ENCODE assay signal across 2 cellular contexts in the genomic region with DNA sequence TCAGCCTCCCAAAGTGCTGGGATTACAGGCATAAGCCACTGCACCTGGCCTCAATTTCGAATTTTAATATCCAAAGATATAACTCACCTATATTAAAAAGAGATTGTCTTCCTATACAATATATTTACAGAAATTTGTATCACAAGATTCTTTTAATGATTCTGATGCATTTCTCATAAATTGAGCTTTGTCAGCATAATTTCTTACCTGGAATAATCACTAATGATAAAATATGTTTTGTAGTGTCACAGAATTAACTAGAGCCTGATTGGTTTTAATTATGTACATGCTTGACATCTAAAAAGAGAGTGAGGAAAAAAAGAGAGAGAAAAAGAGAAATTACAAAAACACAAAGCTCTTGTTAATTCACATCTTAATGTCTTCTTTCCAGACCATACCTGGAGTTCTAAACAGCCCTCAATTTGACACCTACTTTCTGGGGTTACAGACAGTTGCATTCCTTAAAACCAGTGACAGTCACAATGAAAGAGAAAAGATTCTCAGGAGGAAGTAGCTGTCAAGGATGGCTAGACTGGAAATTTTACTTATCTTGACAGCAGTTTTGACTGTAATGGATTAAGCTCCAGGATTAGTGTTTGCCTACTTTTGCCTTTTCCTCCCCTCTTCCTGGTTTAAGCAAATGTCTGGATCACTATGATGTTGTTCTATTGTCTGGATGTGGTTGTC.
TF ChIP-seq lines count a peak whose summit lies in the region.

No MANE protein-coding gene starts in this region.

TF ChIP-seq in HepG2, 621 proteins besides CTCF, POLR2A, EP300 and RAD21 (continued from another document):
- TF ChIP-seq, protein P1, sequence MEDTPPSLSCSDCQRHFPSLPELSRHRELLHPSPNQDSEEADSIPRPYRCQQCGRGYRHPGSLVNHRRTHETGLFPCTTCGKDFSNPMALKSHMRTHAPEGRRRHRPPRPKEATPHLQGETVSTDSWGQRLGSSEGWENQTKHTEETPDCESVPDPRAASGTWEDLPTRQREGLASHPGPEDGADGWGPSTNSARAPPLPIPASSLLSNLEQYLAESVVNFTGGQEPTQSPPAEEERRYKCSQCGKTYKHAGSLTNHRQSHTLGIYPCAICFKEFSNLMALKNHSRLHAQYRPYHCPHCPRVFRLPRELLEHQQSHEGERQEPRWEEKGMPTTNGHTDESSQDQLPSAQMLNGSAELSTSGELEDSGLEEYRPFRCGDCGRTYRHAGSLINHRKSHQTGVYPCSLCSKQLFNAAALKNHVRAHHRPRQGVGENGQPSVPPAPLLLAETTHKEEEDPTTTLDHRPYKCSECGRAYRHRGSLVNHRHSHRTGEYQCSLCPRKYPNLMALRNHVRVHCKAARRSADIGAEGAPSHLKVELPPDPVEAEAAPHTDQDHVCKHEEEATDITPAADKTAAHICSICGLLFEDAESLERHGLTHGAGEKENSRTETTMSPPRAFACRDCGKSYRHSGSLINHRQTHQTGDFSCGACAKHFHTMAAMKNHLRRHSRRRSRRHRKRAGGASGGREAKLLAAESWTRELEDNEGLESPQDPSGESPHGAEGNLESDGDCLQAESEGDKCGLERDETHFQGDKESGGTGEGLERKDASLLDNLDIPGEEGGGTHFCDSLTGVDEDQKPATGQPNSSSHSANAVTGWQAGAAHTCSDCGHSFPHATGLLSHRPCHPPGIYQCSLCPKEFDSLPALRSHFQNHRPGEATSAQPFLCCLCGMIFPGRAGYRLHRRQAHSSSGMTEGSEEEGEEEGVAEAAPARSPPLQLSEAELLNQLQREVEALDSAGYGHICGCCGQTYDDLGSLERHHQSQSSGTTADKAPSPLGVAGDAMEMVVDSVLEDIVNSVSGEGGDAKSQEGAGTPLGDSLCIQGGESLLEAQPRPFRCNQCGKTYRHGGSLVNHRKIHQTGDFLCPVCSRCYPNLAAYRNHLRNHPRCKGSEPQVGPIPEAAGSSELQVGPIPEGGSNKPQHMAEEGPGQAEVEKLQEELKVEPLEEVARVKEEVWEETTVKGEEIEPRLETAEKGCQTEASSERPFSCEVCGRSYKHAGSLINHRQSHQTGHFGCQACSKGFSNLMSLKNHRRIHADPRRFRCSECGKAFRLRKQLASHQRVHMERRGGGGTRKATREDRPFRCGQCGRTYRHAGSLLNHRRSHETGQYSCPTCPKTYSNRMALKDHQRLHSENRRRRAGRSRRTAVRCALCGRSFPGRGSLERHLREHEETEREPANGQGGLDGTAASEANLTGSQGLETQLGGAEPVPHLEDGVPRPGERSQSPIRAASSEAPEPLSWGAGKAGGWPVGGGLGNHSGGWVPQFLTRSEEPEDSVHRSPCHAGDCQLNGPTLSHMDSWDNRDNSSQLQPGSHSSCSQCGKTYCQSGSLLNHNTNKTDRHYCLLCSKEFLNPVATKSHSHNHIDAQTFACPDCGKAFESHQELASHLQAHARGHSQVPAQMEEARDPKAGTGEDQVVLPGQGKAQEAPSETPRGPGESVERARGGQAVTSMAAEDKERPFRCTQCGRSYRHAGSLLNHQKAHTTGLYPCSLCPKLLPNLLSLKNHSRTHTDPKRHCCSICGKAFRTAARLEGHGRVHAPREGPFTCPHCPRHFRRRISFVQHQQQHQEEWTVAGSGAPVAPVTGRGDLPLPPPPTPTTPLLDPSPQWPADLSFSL (CRISPR knock-in tag; IDR thresholded peaks at IDR 0.05) = no peak
- TF ChIP-seq ZNF746 (CRISPR knock-in tag; IDR thresholded peaks at IDR 0.05) = no peak
- TF ChIP-seq, protein P2, sequence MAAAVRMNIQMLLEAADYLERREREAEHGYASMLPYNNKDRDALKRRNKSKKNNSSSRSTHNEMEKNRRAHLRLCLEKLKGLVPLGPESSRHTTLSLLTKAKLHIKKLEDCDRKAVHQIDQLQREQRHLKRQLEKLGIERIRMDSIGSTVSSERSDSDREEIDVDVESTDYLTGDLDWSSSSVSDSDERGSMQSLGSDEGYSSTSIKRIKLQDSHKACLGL (CRISPR knock-in tag; IDR thresholded peaks at IDR 0.05) = no peak
- TF ChIP-seq, protein P3, sequence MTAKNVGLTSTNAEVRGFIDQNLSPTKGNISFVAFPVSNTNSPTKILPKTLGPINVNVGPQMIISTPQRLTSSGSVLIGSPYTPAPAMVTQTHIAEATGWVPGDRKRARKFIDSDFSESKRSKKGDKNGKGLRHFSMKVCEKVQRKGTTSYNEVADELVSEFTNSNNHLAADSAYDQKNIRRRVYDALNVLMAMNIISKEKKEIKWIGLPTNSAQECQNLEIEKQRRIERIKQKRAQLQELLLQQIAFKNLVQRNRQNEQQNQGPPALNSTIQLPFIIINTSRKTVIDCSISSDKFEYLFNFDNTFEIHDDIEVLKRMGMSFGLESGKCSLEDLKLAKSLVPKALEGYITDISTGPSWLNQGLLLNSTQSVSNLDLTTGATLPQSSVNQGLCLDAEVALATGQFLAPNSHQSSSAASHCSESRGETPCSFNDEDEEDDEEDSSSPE (CRISPR knock-in tag; IDR thresholded peaks at IDR 0.05) = no peak

TF ChIP-seq in neural cell, 6 proteins besides CTCF, POLR2A, EP300 and RAD21 (continued from another document):
- TF ChIP-seq, protein P4, sequence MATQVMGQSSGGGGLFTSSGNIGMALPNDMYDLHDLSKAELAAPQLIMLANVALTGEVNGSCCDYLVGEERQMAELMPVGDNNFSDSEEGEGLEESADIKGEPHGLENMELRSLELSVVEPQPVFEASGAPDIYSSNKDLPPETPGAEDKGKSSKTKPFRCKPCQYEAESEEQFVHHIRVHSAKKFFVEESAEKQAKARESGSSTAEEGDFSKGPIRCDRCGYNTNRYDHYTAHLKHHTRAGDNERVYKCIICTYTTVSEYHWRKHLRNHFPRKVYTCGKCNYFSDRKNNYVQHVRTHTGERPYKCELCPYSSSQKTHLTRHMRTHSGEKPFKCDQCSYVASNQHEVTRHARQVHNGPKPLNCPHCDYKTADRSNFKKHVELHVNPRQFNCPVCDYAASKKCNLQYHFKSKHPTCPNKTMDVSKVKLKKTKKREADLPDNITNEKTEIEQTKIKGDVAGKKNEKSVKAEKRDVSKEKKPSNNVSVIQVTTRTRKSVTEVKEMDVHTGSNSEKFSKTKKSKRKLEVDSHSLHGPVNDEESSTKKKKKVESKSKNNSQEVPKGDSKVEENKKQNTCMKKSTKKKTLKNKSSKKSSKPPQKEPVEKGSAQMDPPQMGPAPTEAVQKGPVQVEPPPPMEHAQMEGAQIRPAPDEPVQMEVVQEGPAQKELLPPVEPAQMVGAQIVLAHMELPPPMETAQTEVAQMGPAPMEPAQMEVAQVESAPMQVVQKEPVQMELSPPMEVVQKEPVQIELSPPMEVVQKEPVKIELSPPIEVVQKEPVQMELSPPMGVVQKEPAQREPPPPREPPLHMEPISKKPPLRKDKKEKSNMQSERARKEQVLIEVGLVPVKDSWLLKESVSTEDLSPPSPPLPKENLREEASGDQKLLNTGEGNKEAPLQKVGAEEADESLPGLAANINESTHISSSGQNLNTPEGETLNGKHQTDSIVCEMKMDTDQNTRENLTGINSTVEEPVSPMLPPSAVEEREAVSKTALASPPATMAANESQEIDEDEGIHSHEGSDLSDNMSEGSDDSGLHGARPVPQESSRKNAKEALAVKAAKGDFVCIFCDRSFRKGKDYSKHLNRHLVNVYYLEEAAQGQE (IDR thresholded peaks at IDR 0.05; ENCODE audit: borderline replicate concordance) = no peak
- no peak for TF ChIP-seq SMC3 (conservative IDR thresholded peaks at IDR 0.05; ENCODE audit: poor library complexity)
- TF ChIP-seq TAF1 (IDR thresholded peaks at IDR 0.05; ENCODE audit: low read depth) = no peak
- no peak for TF ChIP-seq EZH2 (IDR thresholded peaks at IDR 0.05; ENCODE audit: borderline replicate concordance, insufficient read depth, low read length, poor library complexity, severe bottlenecking)
- TF ChIP-seq MXI1 (conservative IDR thresholded peaks at IDR 0.05; ENCODE audit: poor library complexity, severe bottlenecking) = no peak
